Comparison of ENCODE assay signal across 8 cellular contexts in genomic region chr4:57426779-57427395, GRCh38.
DNase-seq lines count a peak whose midpoint lies in the region; ATAC-seq and TF ChIP-seq lines count a peak whose summit lies in the region.

No MANE protein-coding gene starts in this region.

- H2AFZ ChIP-seq in HCT116 (ENCODE audit: low read depth, low read length, poor library complexity, severe bottlenecking): no peak overlapping the region

- no peak overlapping the region for H3K9ac ChIP-seq in HCT116 (ENCODE audit: low read length)

- no TSS peak for BruUV-seq in HCT116 (replicated peaks; lab: Mats Ljungman, UMichigan)

- H3K9me2 ChIP-seq in HCT116 (ENCODE audit: insufficient read depth): no peaks in the 10 kb centered on the region

- H3K27ac ChIP-seq in HCT116 (ENCODE audit: low read depth, low read length): no peak overlapping the region
- no peak overlapping the region for H3K27ac ChIP-seq in vagina

- RAD21 ChIA-PET in HCT116 (lab: Charles Lee; ENCODE audit: low non-redundant PET in 1 of 2, low total read pairs in 2 of 2, uncharacterized antibody in 2 of 2, unreplicated experiment in 2 of 2): no interaction called here

- TF ChIP-seq POLR2A in HCT116 (IDR thresholded peaks at IDR 0.05; ENCODE audit: borderline replicate concordance, extremely low read depth, insufficient read depth, insufficient read length) (no peak), erythroblast (IDR thresholded peaks at IDR 0.05; ENCODE audit: low read length) (no peak), vagina (IDR thresholded peaks at IDR 0.05) (no peak)

- peak; percentile 50 for TF ChIP-seq RAD21 in HCT116 (IDR thresholded peaks at IDR 0.05; ENCODE audit: low read depth)

- H3K4me3 ChIP-seq in HCT116 (replicated peaks in 1 of 2; ENCODE audit: low read depth in 1 of 2, low read length in 2 of 2) (no peak overlapping the region), vagina (no peak overlapping the region)

- DNase-seq in Right ventricle myocardium inferior (ENCODE audit: missing footprints) (no peak), cardiac septum (ENCODE audit: low spot score) (no peak), HCT116 (ENCODE audit: low read depth, low spot score) (peak; percentile 19), NAMALWA (ENCODE audit: low spot score) (peak; percentile 71), SW 1271 (lab: John Stamatoyannopoulos, UW) (peak; percentile 5 to 28), erythroblast (lab: John Stamatoyannopoulos, UW) (peak; percentile 61 to 73), myocyte (ENCODE audit: low read depth) (peak; percentile 30), vagina (ENCODE audit: extremely low spot score in 2 of 2) (no peak)

- TF ChIP-seq CTCF in HCT116 (IDR thresholded peaks at IDR 0.05 in 2 of 3, conservative IDR thresholded peaks at IDR 0.05 in 1 of 3; ENCODE audit: borderline replicate concordance in 1 of 3, insufficient read depth in 1 of 3, low read depth in 2 of 3, low read length in 2 of 3) (peak in 2 of 3 experiments; percentile 56 to 65; a peak in 4 of 6 replicates), vagina (IDR thresholded peaks at IDR 0.05) (peak; percentile 28 to 47 (median 46))

- no peaks in the 10 kb centered on the region for H3K79me2 ChIP-seq in HCT116 (ENCODE audit: insufficient read depth, low read length)

- H3K9me3 ChIP-seq in HCT116 (ENCODE audit: control insufficient read depth in 1 of 2, insufficient read depth in 1 of 2, low read depth in 1 of 2, low read length in 2 of 2) (no peaks in the 10 kb centered on the region), vagina (no peaks in the 10 kb centered on the region)

- no peak overlapping the region for H3K4me2 ChIP-seq in HCT116 (ENCODE audit: low read length)

- intact Hi-C loops in Right ventricle myocardium inferior (cut with DNase I): no loop called here
- intact Hi-C loops in cardiac septum (cut with DNase I): loop anchor here (5.0 kb wide), 1 partner anchor 260 kb away; no protein-coding TSS in a partner anchor
- intact Hi-C loops in HCT116 (cut with micrococcal nuclease): no loop called here
- intact Hi-C loops in vagina (cut with DNase I): no loop called here

- CTCF ChIA-PET in HCT116 (lab: Charles Lee): interaction anchor here (1.4 kb wide), 1 partner anchor 264 kb away, joined by 5 read pairs; no protein-coding TSS in a partner anchor

- no peaks in the 10 kb centered on the region for H4K20me1 ChIP-seq in HCT116 (ENCODE audit: insufficient read depth)

- H3K27me3 ChIP-seq in HCT116 (ENCODE audit: insufficient read depth, low read length): no peaks in the 10 kb centered on the region
- H3K27me3 ChIP-seq in vagina: no peaks in the 10 kb centered on the region

- ATAC-seq in Right ventricle myocardium inferior: peak; percentile 68
- peak; percentile 67; the same call in 1 of the 2 replicates for ATAC-seq in HCT116

- no peaks in the 10 kb centered on the region for H3K36me3 ChIP-seq in HCT116 (ENCODE audit: control insufficient read depth in 1 of 2, insufficient read depth in 2 of 2, low read length in 2 of 2)
- H3K36me3 ChIP-seq in vagina: no peaks in the 10 kb centered on the region

- H3K4me1 ChIP-seq in HCT116 (ENCODE audit: control insufficient read depth in 1 of 2, insufficient read depth in 2 of 2, low read length in 2 of 2): no peaks in the 10 kb centered on the region
- H3K4me1 ChIP-seq in vagina: peaks cover 13% of the 10 kb centered on the region

- POLR2A ChIA-PET in HCT116 (lab: Charles Lee): no interaction called here

TF ChIP-seq in HCT116, 20 proteins besides CTCF, POLR2A, EP300 and RAD21:
- TF ChIP-seq TCF7L2 (IDR thresholded peaks at IDR 0.05; ENCODE audit: borderline replicate concordance, extremely low read depth, insufficient read depth, insufficient read length): peak; percentile 12
- TF ChIP-seq ZNF274 (IDR thresholded peaks at IDR 0.05; ENCODE audit: low read depth, low read length): no peak

Comparison
In these comparisons a context has a peak if more than half of its experiments do, and no peak if none do; other contexts are left out.
1. DNase-seq: peak in HCT116 (single experiment), NAMALWA (single experiment), SW 1271 (2 of 2), erythroblast (2 of 2) and myocyte (single experiment); none in Right ventricle myocardium inferior (single experiment), cardiac septum (single experiment) and vagina (0 of 2).